18 cellular contexts compared by ENCODE assay signal in genomic region chr1:241513378-241513777, GRCh38. TPM values are rescaled to one million over a fixed set of nuclear protein-coding genes. Genes with fewer than 3 reads are reported as not detected.
"Had no signal": no experiment of that assay in that cellular context is flagged by ENCODE, and none has a peak within 500 bp of the region (broad histone marks: within the 10 kb centered on the region; RNA-seq: fewer than 3 reads in every experiment).

No MANE protein-coding gene starts in this region.

- DNase-seq: activated gamma-delta T cell; effector memory CD4-positive, alpha-beta T cell; heart right ventricle; mesenchymal stem cell; mucosa of descending colon; naive B cell; retina; spleen; stimulated activated CD8-positive, alpha-beta memory T cell treated with anti-CD3 and anti-CD28 coated beads, Interleukin-4, amount 100 ng/mL, for 48 hours; stimulated activated naive CD4-positive, alpha-beta T cell; T1000 had no signal

- H3K27ac ChIP-seq: cardiac muscle cell, esophagus muscularis mucosa, gastroesophageal sphincter, heart right ventricle, spleen had no signal

- ATAC-seq: activated CD4-positive, CD25-positive, alpha-beta regulatory T cell treated with anti-CD3 and anti-CD28 coated beads, Interleukin-2, amount 50 U/mL, for 24 hours; gastroesophageal sphincter; heart right ventricle; mucosa of descending colon had no signal

- H3K4me3 ChIP-seq: cardiac muscle cell, esophagus muscularis mucosa, gastroesophageal sphincter, heart right ventricle, mucosa of descending colon, spleen had no signal

- H3K9me3 ChIP-seq: esophagus muscularis mucosa, gastroesophageal sphincter, heart right ventricle, mucosa of descending colon, spleen had no signal

- H3K27me3 ChIP-seq: cardiac muscle cell, esophagus muscularis mucosa, gastroesophageal sphincter, heart right ventricle, spleen had no signal

RNA-seq across cellular contexts. Expression of gene KMO, which starts 18.8 kb away (rescaled TPM):
- total RNA-seq: cardiac muscle cell, chondrocyte, endothelial cell of umbilical vein, neural crest cell had no signal
- polyA plus RNA-seq: cardiac muscle cell, endothelial cell of umbilical vein had no signal
